ENCODE assay signal across 1 cellular context in the genomic region with DNA sequence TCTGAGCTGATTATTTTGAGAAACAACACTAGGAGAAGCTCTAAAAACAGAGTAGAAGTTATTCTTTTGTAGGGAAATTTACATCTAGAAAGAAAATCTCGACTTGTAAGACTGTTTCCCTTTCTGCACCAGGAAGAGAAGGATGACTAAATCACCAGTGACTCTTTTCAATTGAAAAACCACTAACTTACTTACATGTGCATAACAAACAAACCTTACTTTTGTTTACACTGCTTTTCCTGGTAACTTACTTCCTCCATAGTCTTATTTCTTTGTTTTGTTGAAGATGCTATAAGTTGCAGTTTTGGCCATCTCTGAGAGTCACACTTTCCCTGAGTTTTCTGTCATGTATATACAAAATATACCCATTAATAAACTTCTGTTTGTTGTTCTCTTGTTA.
TF ChIP-seq lines count a peak whose summit lies in the region.

No MANE protein-coding gene starts in this region.

TF ChIP-seq in IMR-90, 13 proteins besides CTCF, POLR2A, EP300 and RAD21 (continued from another document):
- TF ChIP-seq BHLHE40 (IDR thresholded peaks at IDR 0.05; ENCODE audit: low read depth, low read length) (no peak), MAFK (IDR thresholded peaks at IDR 0.05; ENCODE audit: low read depth, low read length) (no peak), NFE2L2 (IDR thresholded peaks at IDR 0.05; ENCODE audit: low read depth, low read length) (no peak), MXI1 (IDR thresholded peaks at IDR 0.05; ENCODE audit: borderline replicate concordance, low read depth, low read length) (no peak), RFX5 (IDR thresholded peaks at IDR 0.05; ENCODE audit: low read depth, low read length) (no peak)
- TF ChIP-seq, protein P1, sequence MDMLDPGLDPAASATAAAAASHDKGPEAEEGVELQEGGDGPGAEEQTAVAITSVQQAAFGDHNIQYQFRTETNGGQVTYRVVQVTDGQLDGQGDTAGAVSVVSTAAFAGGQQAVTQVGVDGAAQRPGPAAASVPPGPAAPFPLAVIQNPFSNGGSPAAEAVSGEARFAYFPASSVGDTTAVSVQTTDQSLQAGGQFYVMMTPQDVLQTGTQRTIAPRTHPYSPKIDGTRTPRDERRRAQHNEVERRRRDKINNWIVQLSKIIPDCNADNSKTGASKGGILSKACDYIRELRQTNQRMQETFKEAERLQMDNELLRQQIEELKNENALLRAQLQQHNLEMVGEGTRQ (IDR thresholded peaks at IDR 0.05; ENCODE audit: low read depth, low read length), result no peak
